Comparison of ENCODE assay signal across 13 cellular contexts in the genomic region with DNA sequence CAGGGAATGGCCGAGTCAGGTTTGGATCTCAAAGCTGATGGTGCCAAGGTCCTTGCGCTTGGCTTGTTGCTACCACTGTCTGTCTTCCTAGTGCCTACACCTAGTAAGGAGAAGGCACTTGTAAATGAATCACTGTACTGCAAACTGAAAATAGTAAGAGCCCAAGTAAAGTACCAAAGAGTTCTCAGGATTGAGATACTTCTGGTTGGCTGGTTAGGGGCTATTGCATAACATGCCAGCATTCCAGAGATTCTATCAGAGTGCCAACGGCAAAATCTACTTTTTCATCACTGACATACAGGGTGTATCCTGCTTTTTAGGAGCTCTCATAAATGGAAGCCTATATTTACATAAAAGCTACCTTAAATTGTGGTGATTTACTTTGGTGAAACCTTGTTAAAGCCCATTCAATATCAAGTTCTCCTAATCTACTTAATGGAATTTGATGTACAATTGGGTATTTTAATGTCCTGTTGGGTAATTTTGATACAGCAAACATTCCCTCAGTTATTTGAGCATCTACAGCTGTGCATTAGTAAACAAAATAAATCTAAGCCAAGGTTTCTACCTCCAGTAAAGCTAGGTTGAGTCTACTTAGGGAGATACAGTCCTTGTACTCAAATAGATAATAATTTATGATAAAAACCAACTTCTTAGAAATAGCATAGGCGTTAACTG. TPM values are rescaled to one million over a fixed set of nuclear protein-coding genes. Genes with fewer than 3 reads are reported as not detected.
DNase-seq lines count a peak whose midpoint lies in the region; ATAC-seq and TF ChIP-seq lines count a peak whose summit lies in the region.
"Had no signal": no experiment of that assay in that cellular context is flagged by ENCODE, and none has a peak within 500 bp of the region (broad histone marks: within the 10 kb centered on the region; RNA-seq: fewer than 3 reads in every experiment).

No MANE protein-coding gene starts in this region.

- H3K4me1 Mint-ChIP-seq in activated naive CD8-positive, alpha-beta T cell treated with anti-CD3 and anti-CD28 coated beads for 36 hours = peaks cover 2% of the 10 kb centered on the region
- H3K4me1 Mint-ChIP-seq in CD4-positive, alpha-beta T cell (ENCODE audit: low read depth) = peaks cover 8% of the 10 kb centered on the region

- no peak overlapping the region for H3K4me3 ChIP-seq in sigmoid colon
- H3K4me3 ChIP-seq: stomach had no signal

- no peaks in the 10 kb centered on the region for H3K36me3 Mint-ChIP-seq in activated naive CD8-positive, alpha-beta T cell treated with anti-CD3 and anti-CD28 coated beads for 36 hours
- no peaks in the 10 kb centered on the region for H3K36me3 Mint-ChIP-seq in CD4-positive, alpha-beta T cell (ENCODE audit: low read depth)

- TF ChIP-seq CTCF in VCaP (conservative IDR thresholded peaks at IDR 0.05) (no peak), sigmoid colon (IDR thresholded peaks at IDR 0.05) (no peak)
- no peak for TF ChIP-seq CTCF in CD4-positive, alpha-beta T cell (IDR thresholded peaks at IDR 0.05)

- no peak overlapping the region for H3K27ac Mint-ChIP-seq in activated naive CD8-positive, alpha-beta T cell treated with anti-CD3 and anti-CD28 coated beads for 36 hours
- no peak overlapping the region for H3K27ac Mint-ChIP-seq in CD4-positive, alpha-beta T cell
- H3K27ac Mint-ChIP-seq: activated CD4-positive, alpha-beta T cell treated with anti-CD3 and anti-CD28 coated beads, Interleukin-2, amount 10 ng/mL, durations not matched to agents 7 days and 5 days had no signal

- peaks cover 0 to 3% (median 0%) of the 10 kb centered on the region in 4 donors for H3K9me3 ChIP-seq in sigmoid colon
- H3K9me3 ChIP-seq in CD4-positive, alpha-beta T cell (ENCODE audit: control insufficient read depth, low read length) = no peaks in the 10 kb centered on the region

- DNase-seq in GM04503 (ENCODE audit: low read depth) (peak; percentile 50), left cardiac atrium (no peak), sigmoid colon (no peak), AML-193 (lab: John Stamatoyannopoulos, UW) (no peak)
- DNase-seq in activated naive CD8-positive, alpha-beta T cell treated with anti-CD3 and anti-CD28 coated beads for 36 hours = no peak
- no peak for DNase-seq in CD4-positive, alpha-beta T cell
- DNase-seq: activated CD4-positive, alpha-beta T cell treated with anti-CD3 and anti-CD28 coated beads, Interleukin-2, amount 10 ng/mL, durations not matched to agents 7 days and 5 days; caudate nucleus; GDM1; NCI-H1092; stomach had no signal

- H3K9me3 Mint-ChIP-seq in activated naive CD8-positive, alpha-beta T cell treated with anti-CD3 and anti-CD28 coated beads for 36 hours = peaks cover 3% of the 10 kb centered on the region
- no peaks in the 10 kb centered on the region for H3K9me3 Mint-ChIP-seq in CD4-positive, alpha-beta T cell
- H3K9me3 Mint-ChIP-seq: activated CD4-positive, alpha-beta T cell treated with anti-CD3 and anti-CD28 coated beads, Interleukin-2, amount 10 ng/mL, durations not matched to agents 7 days and 5 days had no signal

- CTCF ChIA-PET in CD4-positive, alpha-beta T cell (lab: Charles Lee) = no interaction called here

- H3K4me1 ChIP-seq in sigmoid colon = peaks cover 0 to 24% (median 16%) of the 10 kb centered on the region in 4 donors

- H3K36me3 ChIP-seq in sigmoid colon = no peaks in the 10 kb centered on the region
- H3K36me3 ChIP-seq: stomach had no signal

- ATAC-seq in left cardiac atrium (peak; percentile 75 to 92), HG03045 (IDR thresholded peaks at IDR 0.05; ENCODE audit: unreplicated experiment) (no peak)
- ATAC-seq in CD4-positive, alpha-beta T cell (ENCODE audit: poor library complexity) = no peak

- POLR2A ChIA-PET in CD4-positive, alpha-beta T cell (lab: Charles Lee) = interaction anchor here (1.4 to 3.6 kb wide), 3 partner anchors 13 to 38 kb away, joined by 3 to 13 read pairs (median 6); a partner anchor contains a TSS

- H3K27ac ChIP-seq in VCaP = peak overlapping the region; percentile 18
- peak overlapping the region; percentile 68 to 85 (median 78) for H3K27ac ChIP-seq in sigmoid colon
- no peak overlapping the region for H3K27ac ChIP-seq in CD4-positive, alpha-beta T cell (ENCODE audit: low read depth, low read length)

- H3K27me3 ChIP-seq in sigmoid colon = no peaks in the 10 kb centered on the region
- no peaks in the 10 kb centered on the region for H3K27me3 ChIP-seq in CD4-positive, alpha-beta T cell (ENCODE audit: control insufficient read depth, insufficient read depth, low read length)
- H3K27me3 ChIP-seq: stomach had no signal

- no peak overlapping the region for H3K4me3 Mint-ChIP-seq in activated naive CD8-positive, alpha-beta T cell treated with anti-CD3 and anti-CD28 coated beads for 36 hours
- H3K4me3 Mint-ChIP-seq in CD4-positive, alpha-beta T cell = no peak overlapping the region
- H3K4me3 Mint-ChIP-seq: activated CD4-positive, alpha-beta T cell treated with anti-CD3 and anti-CD28 coated beads, Interleukin-2, amount 10 ng/mL, durations not matched to agents 7 days and 5 days had no signal

- no peaks in the 10 kb centered on the region for H3K27me3 Mint-ChIP-seq in activated naive CD8-positive, alpha-beta T cell treated with anti-CD3 and anti-CD28 coated beads for 36 hours
- no peaks in the 10 kb centered on the region for H3K27me3 Mint-ChIP-seq in CD4-positive, alpha-beta T cell
- H3K27me3 Mint-ChIP-seq: activated CD4-positive, alpha-beta T cell treated with anti-CD3 and anti-CD28 coated beads, Interleukin-2, amount 10 ng/mL, durations not matched to agents 7 days and 5 days had no signal

- intact Hi-C loops in left cardiac atrium (cut with DNase I) = no loop called here
- intact Hi-C loops in sigmoid colon (cut with DNase I) = no loop called here
- intact Hi-C loops in CD4-positive, alpha-beta T cell (cut with DNase I, micrococcal nuclease) = no loop called here

- WGBS in sigmoid colon, 2 donors = 77 to 79% methylated on average over 4 of the region's 4 CpGs

- TF ChIP-seq POLR2A in sigmoid colon (IDR thresholded peaks at IDR 0.05) = no peak

- no peak for TF ChIP-seq EP300 in sigmoid colon (IDR thresholded peaks at IDR 0.05)

RNA-seq across cellular contexts. Expression of a gene that starts 30.7 kb away (rescaled TPM):
- total RNA-seq in left cardiac atrium = 10 to 100 TPM; 59.8 to 63.2 TPM
- total RNA-seq in sigmoid colon = 100 to 1,000 TPM in 1 of 4 donors, 10 to 100 TPM in 3; 75.9 to 108 (median 90.0) TPM
- 10 to 100 TPM; 16.0 to 48.4 (median 16.8) TPM for polyA plus RNA-seq in sigmoid colon
- total RNA-seq in activated naive CD8-positive, alpha-beta T cell treated with anti-CD3 and anti-CD28 coated beads for 36 hours = 10 to 100 TPM; 92.8 to 95.7 TPM
- total RNA-seq in CD4-positive, alpha-beta T cell = 100 to 1,000 TPM; 615 to 660 TPM

Comparison
In these comparisons a context has a peak if more than half of its experiments do, and no peak if none do; other contexts are left out.
1. ATAC-seq: peak in left cardiac atrium (2 of 2); none in HG03045 (single experiment) and CD4-positive, alpha-beta T cell (single experiment).
2. RNA of a gene that starts 30.7 kb away (total RNA-seq): 615 to 660 TPM in CD4-positive, alpha-beta T cell; 75.9 to 108 TPM in sigmoid colon, 92.8 to 95.7 TPM in activated naive CD8-positive, alpha-beta T cell treated with anti-CD3 and anti-CD28 coated beads for 36 hours and 59.8 to 63.2 TPM in left cardiac atrium; every median in the first group is over 4 times any median in the second.